In genomic region chr13:36919206-36919832, GRCh38 we compare ENCODE assay signal across 8 cellular contexts. TPM values are rescaled to one million over a fixed set of nuclear protein-coding genes. Genes with fewer than 3 reads are reported as not detected.
DNase-seq lines count a peak whose midpoint lies in the region; ATAC-seq, FAIRE-seq and TF ChIP-seq lines count a peak whose summit lies in the region.

No MANE protein-coding gene starts in this region.

- peak; percentile 18 for ATAC-seq in activated CD4-positive, alpha-beta T cell treated with anti-CD3 and anti-CD28 coated beads for 36 hours
- peak; percentile 8 for ATAC-seq in T-helper 17 cell
- ATAC-seq in HG02938 (IDR thresholded peaks at IDR 0.05; ENCODE audit: unreplicated experiment), result no peak

- CTCF ChIA-PET in activated CD4-positive, alpha-beta T cell treated with anti-CD3 and anti-CD28 coated beads for 36 hours (lab: Charles Lee), result no interaction called here

- intact Hi-C loops in activated CD4-positive, alpha-beta T cell treated with anti-CD3 and anti-CD28 coated beads for 36 hours (cut with DNase I, micrococcal nuclease), result no loop called here

- H3K4me1 Mint-ChIP-seq in activated CD4-positive, alpha-beta T cell treated with anti-CD3 and anti-CD28 coated beads for 36 hours, result peaks cover 8% of the 10 kb centered on the region
- H3K4me1 Mint-ChIP-seq in T-helper 17 cell (peaks cover 8% of the 10 kb centered on the region), nephron (peaks cover 66% of the 10 kb centered on the region)

- POLR2A ChIA-PET in activated CD4-positive, alpha-beta T cell treated with anti-CD3 and anti-CD28 coated beads for 36 hours (lab: Charles Lee), result no interaction called here

- no peak for TF ChIP-seq CTCF in fibroblast of the aortic adventitia (IDR thresholded peaks at IDR 0.05; ENCODE audit: insufficient read depth, low read length)
- TF ChIP-seq CTCF in nephron (IDR thresholded peaks at IDR 0.05; ENCODE audit: unreplicated experiment in 3 of 3), result no peak

- peak overlapping the region; percentile 38 for H3K4me3 Mint-ChIP-seq in activated CD4-positive, alpha-beta T cell treated with anti-CD3 and anti-CD28 coated beads for 36 hours
- H3K4me3 Mint-ChIP-seq in T-helper 17 cell (peak overlapping the region; percentile 58), nephron (peak overlapping the region; percentile 95 to 98 (median 96))

- no peak for FAIRE-seq in HTR-8/SVneo (lab: Jason Lieb, UNC)

- H3K27me3 Mint-ChIP-seq in activated CD4-positive, alpha-beta T cell treated with anti-CD3 and anti-CD28 coated beads for 36 hours, result peaks cover 56% of the 10 kb centered on the region
- H3K27me3 Mint-ChIP-seq in T-helper 17 cell (peaks cover 72% of the 10 kb centered on the region), nephron (ENCODE audit: low read depth) (no peaks in the 10 kb centered on the region)

- no peaks in the 10 kb centered on the region for H3K9me3 ChIP-seq in T-helper 17 cell (ENCODE audit: control insufficient read depth, low read length, poor library complexity, severe bottlenecking)

- H3K36me3 Mint-ChIP-seq in activated CD4-positive, alpha-beta T cell treated with anti-CD3 and anti-CD28 coated beads for 36 hours (ENCODE audit: low read depth), result no peaks in the 10 kb centered on the region
- H3K36me3 Mint-ChIP-seq in T-helper 17 cell (ENCODE audit: low read depth) (no peaks in the 10 kb centered on the region), nephron (ENCODE audit: low read depth) (no peaks in the 10 kb centered on the region)

- peak; percentile 35 for DNase-seq in activated CD4-positive, alpha-beta T cell treated with anti-CD3 and anti-CD28 coated beads for 36 hours
- DNase-seq in activated CD4-positive, alpha-beta T cell treated with anti-CD3 and anti-CD28 coated beads for 1 hour, result no peak
- peak; percentile 12 for DNase-seq in HTR-8/SVneo (ENCODE audit: insufficient read length, low spot score)
- no peak for DNase-seq in T-helper 17 cell
- peak; percentile 33 for DNase-seq in fibroblast of the aortic adventitia (ENCODE audit: low read depth)
- DNase-seq in T-helper 9 cell, result no peak

- H3K9me3 Mint-ChIP-seq in activated CD4-positive, alpha-beta T cell treated with anti-CD3 and anti-CD28 coated beads for 36 hours (ENCODE audit: low read depth), result no peaks in the 10 kb centered on the region
- no peaks in the 10 kb centered on the region for H3K9me3 Mint-ChIP-seq in nephron

- peak overlapping the region; percentile 80 for H3K4me3 ChIP-seq in fibroblast of the aortic adventitia (ENCODE audit: low read depth, low read length)

- no peak overlapping the region for H3K27ac Mint-ChIP-seq in activated CD4-positive, alpha-beta T cell treated with anti-CD3 and anti-CD28 coated beads for 36 hours
- H3K27ac Mint-ChIP-seq in T-helper 17 cell, result no peak overlapping the region
- peak overlapping the region; percentile 90 to 98 (median 98) for H3K27ac Mint-ChIP-seq in nephron

RNA-seq across cellular contexts. Expression of gene SMAD9, which starts 0.7 kb away (rescaled TPM):
- under 1 TPM; 0.14 to 0.18 TPM for total RNA-seq in activated CD4-positive, alpha-beta T cell treated with anti-CD3 and anti-CD28 coated beads for 36 hours
- not detected for total RNA-seq in T-helper 17 cell
- 8.2 and 17.6 TPM in 2 replicates for total RNA-seq in fibroblast of the aortic adventitia (ENCODE audit: low replicate concordance)

Comparison
In these comparisons a context has a peak if more than half of its experiments do, and no peak if none do; other contexts are left out.
1. DNase-seq: peak in activated CD4-positive, alpha-beta T cell treated with anti-CD3 and anti-CD28 coated beads for 36 hours (single experiment), HTR-8/SVneo (single experiment) and fibroblast of the aortic adventitia (single experiment); none in activated CD4-positive, alpha-beta T cell treated with anti-CD3 and anti-CD28 coated beads for 1 hour (single experiment), T-helper 17 cell (0 of 3) and T-helper 9 cell (single experiment).
2. H3K27ac Mint-ChIP-seq: peak in nephron (3 of 3); none in activated CD4-positive, alpha-beta T cell treated with anti-CD3 and anti-CD28 coated beads for 36 hours (single experiment) and T-helper 17 cell (single experiment).
3. H3K4me3 Mint-ChIP-seq: peak in every context shown above with its lines; median percentile 96 in nephron; 58 in T-helper 17 cell; 38 in activated CD4-positive, alpha-beta T cell treated with anti-CD3 and anti-CD28 coated beads for 36 hours.